In genomic region chr18:58669731-58670379, GRCh38 we compare ENCODE assay signal across 1 cellular context.
TF ChIP-seq lines count a peak whose summit lies in the region.

No MANE protein-coding gene starts in this region.

TF ChIP-seq in H1, 55 proteins besides CTCF, POLR2A, EP300 and RAD21 (continued from another document):
- TF ChIP-seq JUND (IDR thresholded peaks at IDR 0.05; ENCODE audit: low read length) (no peak), KDM1A (IDR thresholded peaks at IDR 0.05; ENCODE audit: borderline replicate concordance, low read length) (no peak), RXRA (IDR thresholded peaks at IDR 0.05; ENCODE audit: insufficient read depth, low read depth, low read length) (no peak), BACH1 (IDR thresholded peaks at IDR 0.05; ENCODE audit: low read length) (no peak), SP2 (IDR thresholded peaks at IDR 0.05; ENCODE audit: low read length) (no peak), NRF1 (IDR thresholded peaks at IDR 0.05; ENCODE audit: low read depth, low read length) (no peak), MAFK (IDR thresholded peaks at IDR 0.05; ENCODE audit: low read depth, low read length) (no peak), ATF2 (IDR thresholded peaks at IDR 0.05; ENCODE audit: low read length) (no peak)
